23 cellular contexts compared by ENCODE assay signal in genomic region chr6:166671434-166672061, GRCh38. TPM values are rescaled to one million over a fixed set of nuclear protein-coding genes. Genes with fewer than 3 reads are reported as not detected.
DNase-seq lines count a peak whose midpoint lies in the region; FAIRE-seq and TF ChIP-seq lines count a peak whose summit lies in the region.
"Had no signal": no experiment of that assay in that cellular context is flagged by ENCODE, and none has a peak within 500 bp of the region (broad histone marks: within the 10 kb centered on the region; RNA-seq: fewer than 3 reads in every experiment).

No MANE protein-coding gene starts in this region.

- TF ChIP-seq POLR2A in H54 (IDR thresholded peaks at IDR 0.05; ENCODE audit: low read depth, low read length): no peak

- no peaks in the 10 kb centered on the region for H3K27me3 ChIP-seq in endodermal cell (ENCODE audit: control insufficient read depth, insufficient read depth, low read length, poor library complexity, severe bottlenecking)
- H3K27me3 ChIP-seq in neuronal stem cell (ENCODE audit: control insufficient read depth in 3 of 3, insufficient read depth in 3 of 3, low read depth in 1 of 3, low read length in 3 of 3): no peaks in the 10 kb centered on the region

- no TSS peak for BruUV-seq in OCI-LY7 (replicated peaks; lab: Mats Ljungman, UMichigan)

- DNase-seq in G401 (ENCODE audit: low spot score) (peak; percentile 16), OCI-LY7 (ENCODE audit: low spot score) (peak; percentile 7), endodermal cell (no peak), neuronal stem cell (ENCODE audit: low spot score) (no peak), ureter (ENCODE audit: low spot score) (no peak), osteocyte (ENCODE audit: extremely low spot score, unreplicated experiment) (no peak), H54 (ENCODE audit: insufficient read length, low spot score) (no peak), NCI-H510A treated with DMSO at 0.1 percent for 48 hours (lab: John Stamatoyannopoulos, UW) (no peak)
- DNase-seq: activated CD4-positive, alpha-beta T cell treated with anti-CD3 and anti-CD28 coated beads, Interleukin-2, amount 10 ng/mL, durations not matched to agents 24 days and 14 days; activated T-cell treated with anti-CD3 and anti-CD28 coated beads, Interleukin-2, amount 50 U/mL, for 48 hours; amygdala; dermis blood vessel endothelial cell; esophagus squamous epithelium; HCEC 1CT; KBM-7; NCI-H1694 treated with DMSO at 0.1 percent for 48 hours; NCI-H526 treated with DMSO at 0.1 percent for 48 hours; nucleus accumbens; SHP77; stimulated activated CD4-positive, alpha-beta T cell treated with anti-CD3 and anti-CD28 coated beads, Interleukin-12 subunit alpha, Interleukin-12 subunit beta, amount 100 ng/mL, for 4 hours; T1000 had no signal

- H3K9me3 Mint-ChIP-seq in endodermal cell (no peaks in the 10 kb centered on the region), osteocyte (ENCODE audit: unreplicated experiment) (no peaks in the 10 kb centered on the region)
- H3K9me3 Mint-ChIP-seq: activated CD4-positive, alpha-beta T cell treated with anti-CD3 and anti-CD28 coated beads, Interleukin-2, amount 10 ng/mL, durations not matched to agents 24 days and 14 days; mesothelial cell of epicardium had no signal

- no peak overlapping the region for H2BK5ac ChIP-seq in neuronal stem cell (ENCODE audit: low read length)

- no peak overlapping the region for H4K91ac ChIP-seq in neuronal stem cell (ENCODE audit: low read depth, low read length, poor library complexity)

- H3K4me2 ChIP-seq in OCI-LY7 (ENCODE audit: low read length): no peak overlapping the region
- no peak overlapping the region for H3K4me2 ChIP-seq in neuronal stem cell (ENCODE audit: insufficient read depth, low read length, poor library complexity, severe bottlenecking)

- no peak overlapping the region for H2AK5ac ChIP-seq in neuronal stem cell (ENCODE audit: low read depth, low read length)

- no peaks in the 10 kb centered on the region for H4K20me1 ChIP-seq in OCI-LY7 (ENCODE audit: insufficient read depth, low read length)

- H3K27me3 Mint-ChIP-seq in endodermal cell (ENCODE audit: insufficient read depth): no peaks in the 10 kb centered on the region
- H3K27me3 Mint-ChIP-seq in osteocyte (ENCODE audit: unreplicated experiment): peaks cover 13% of the 10 kb centered on the region

- H3K9me3 ChIP-seq in OCI-LY7 (ENCODE audit: low read length) (no peaks in the 10 kb centered on the region), endodermal cell (ENCODE audit: control insufficient read depth, low read length) (no peaks in the 10 kb centered on the region), neuronal stem cell (replicated peaks in 1 of 2; ENCODE audit: control insufficient read depth in 2 of 2, insufficient read depth in 1 of 2, low read depth in 1 of 2, low read length in 2 of 2) (peaks cover 2 to 4% of the 10 kb centered on the region in 2 donors)
- H3K9me3 ChIP-seq: esophagus squamous epithelium had no signal

- no peak overlapping the region for H3K14ac ChIP-seq in neuronal stem cell (ENCODE audit: low read length)

- intact Hi-C loops in OCI-LY7 (cut with micrococcal nuclease; ENCODE audit: unreplicated experiment): no loop called here

- no peak overlapping the region for H2BK120ac ChIP-seq in neuronal stem cell (ENCODE audit: low read depth, low read length)

- no peak overlapping the region for H3K9ac ChIP-seq in endodermal cell (ENCODE audit: extremely low read depth, low read length, poor library complexity, severe bottlenecking)
- H3K9ac ChIP-seq in neuronal stem cell (ENCODE audit: low read depth, low read length, poor library complexity): no peak overlapping the region

- 77 to 85% methylated on average over 9 to 12 of the region's 12 CpGs for WGBS in endodermal cell (ENCODE audit: insufficient coverage in 1 of 2, insufficient read length in 1 of 2), 2 experiments
- no CpG with 5 or more reads among the region's 12 CpGs for WGBS in neuronal stem cell (ENCODE audit: extremely low coverage in 2 of 2, insufficient read length in 2 of 2, insufficient replicate concordance in 1 of 2), 2 donors

- H3K36me3 Mint-ChIP-seq in endodermal cell (ENCODE audit: low read depth): no peaks in the 10 kb centered on the region
- H3K36me3 Mint-ChIP-seq in osteocyte (ENCODE audit: unreplicated experiment): no peaks in the 10 kb centered on the region
- H3K36me3 Mint-ChIP-seq: mesothelial cell of epicardium had no signal

- in situ Hi-C loops in G401 (cut with HindIII; ENCODE audit: low sequenced_read_pairs): no loop called here

- no peak overlapping the region for H2BK12ac ChIP-seq in neuronal stem cell (ENCODE audit: low read length)

- no peak overlapping the region for H2AFZ ChIP-seq in OCI-LY7 (ENCODE audit: low read length)
- no peak overlapping the region for H2AFZ ChIP-seq in neuronal stem cell (ENCODE audit: low read length)

- H3K79me1 ChIP-seq in neuronal stem cell (ENCODE audit: low read depth, low read length): no peaks in the 10 kb centered on the region

- H3K27ac Mint-ChIP-seq in endodermal cell (no peak overlapping the region), osteocyte (ENCODE audit: unreplicated experiment) (no peak overlapping the region)
- H3K27ac Mint-ChIP-seq: activated CD4-positive, alpha-beta T cell treated with anti-CD3 and anti-CD28 coated beads, Interleukin-2, amount 10 ng/mL, durations not matched to agents 24 days and 14 days; B cell; mesothelial cell of epicardium had no signal

- no peak overlapping the region for H3K27ac ChIP-seq in OCI-LY7 (ENCODE audit: low read depth, low read length, poor library complexity, severe bottlenecking)
- no peak overlapping the region for H3K27ac ChIP-seq in endodermal cell (ENCODE audit: low read depth, low read length)
- H3K27ac ChIP-seq in neuronal stem cell (replicated peaks; ENCODE audit: low read length): no peak overlapping the region
- H3K27ac ChIP-seq: esophagus squamous epithelium had no signal

- H3K4me3 Mint-ChIP-seq in endodermal cell: no peak overlapping the region
- no peak overlapping the region for H3K4me3 Mint-ChIP-seq in osteocyte (ENCODE audit: unreplicated experiment)
- H3K4me3 Mint-ChIP-seq: activated CD4-positive, alpha-beta T cell treated with anti-CD3 and anti-CD28 coated beads, Interleukin-2, amount 10 ng/mL, durations not matched to agents 24 days and 14 days; B cell; mesothelial cell of epicardium had no signal

- H3K79me2 ChIP-seq in OCI-LY7 (ENCODE audit: insufficient read depth, low read depth, low read length): no peaks in the 10 kb centered on the region

- H3K36me3 ChIP-seq in OCI-LY7 (ENCODE audit: insufficient read depth, low read length): no peaks in the 10 kb centered on the region
- no peaks in the 10 kb centered on the region for H3K36me3 ChIP-seq in endodermal cell (ENCODE audit: control insufficient read depth, insufficient read depth, low read length)
- no peaks in the 10 kb centered on the region for H3K36me3 ChIP-seq in neuronal stem cell (replicated peaks in 1 of 2; ENCODE audit: control insufficient read depth in 2 of 2, insufficient read depth in 2 of 2, low read length in 2 of 2)
- H3K36me3 ChIP-seq: esophagus squamous epithelium had no signal

- H3K9me2 ChIP-seq in OCI-LY7 (ENCODE audit: insufficient read depth, low read length): no peaks in the 10 kb centered on the region

- H3K4me1 ChIP-seq in OCI-LY7 (ENCODE audit: insufficient read depth, low read length, poor library complexity, severe bottlenecking) (no peaks in the 10 kb centered on the region), endodermal cell (ENCODE audit: control insufficient read depth, insufficient read depth, low read length) (no peaks in the 10 kb centered on the region), neuronal stem cell (ENCODE audit: control insufficient read depth in 2 of 2, insufficient read depth in 1 of 2, low read depth in 1 of 2, low read length in 2 of 2) (peaks cover 9 to 13% of the 10 kb centered on the region in 2 donors)

- H4K8ac ChIP-seq in neuronal stem cell (ENCODE audit: low read depth, low read length): no peak overlapping the region

- no peak overlapping the region for H3K4me3 ChIP-seq in OCI-LY7 (ENCODE audit: low read depth, low read length, poor library complexity, severe bottlenecking)
- no peak overlapping the region for H3K4me3 ChIP-seq in endodermal cell (ENCODE audit: low read length)
- H3K4me3 ChIP-seq in neuronal stem cell (ENCODE audit: low read length in 2 of 2): peak overlapping the region in 1 of 2 donors; percentile 8
- H3K4me3 ChIP-seq: esophagus squamous epithelium had no signal

- TF ChIP-seq CTCF in OCI-LY7 (conservative IDR thresholded peaks at IDR 0.05; ENCODE audit: low read length): no peak
- TF ChIP-seq CTCF in endodermal cell (conservative IDR thresholded peaks at IDR 0.05): peak; percentile 10
- no peak for TF ChIP-seq CTCF in osteocyte (IDR thresholded peaks at IDR 0.05)

- H3K23ac ChIP-seq in neuronal stem cell (ENCODE audit: low read depth, low read length, poor library complexity): peak overlapping the region; percentile 48

- H3K4me1 Mint-ChIP-seq in endodermal cell (peaks cover 2% of the 10 kb centered on the region), osteocyte (ENCODE audit: unreplicated experiment) (no peaks in the 10 kb centered on the region)

- no peak overlapping the region for H2BK15ac ChIP-seq in neuronal stem cell (ENCODE audit: low read length)

- no peak overlapping the region for H3K4ac ChIP-seq in neuronal stem cell (ENCODE audit: low read length)

- POLR2A ChIA-PET in OCI-LY7 (lab: Charles Lee): no interaction called here

- FAIRE-seq in H54 (lab: Jason Lieb, UNC): no peak

- CTCF ChIA-PET in OCI-LY7 (lab: Charles Lee; ENCODE audit: unreplicated experiment): no interaction called here

- no peak overlapping the region for H3K18ac ChIP-seq in neuronal stem cell (ENCODE audit: low read length)

RNA-seq across cellular contexts. Expression of gene RPS6KA2, which starts 44.5 kb away (rescaled TPM):
- 3.8 and 14.7 TPM in 2 replicates for total RNA-seq in G401 (2014; rRNA removed; shearing (Covaris generic))
- total RNA-seq in OCI-LY7 (2014; rRNA removed; shearing (Covaris generic)): 0.69 and 1.6 TPM in 2 replicates
- total RNA-seq in OCI-LY7 (2022) (1.5 and 1.9 TPM in 2 replicates), endodermal cell (10 to 100 TPM; 17.9 to 23.9 TPM), ureter (85.3 TPM), osteocyte (89.9 and 102 TPM in 2 replicates)
- polyA plus RNA-seq in endodermal cell (2013, experiment 1 of 2): 16.7 TPM
- polyA plus RNA-seq in endodermal cell (2013, experiment 2 of 2): 16.3 TPM
- polyA plus RNA-seq in neuronal stem cell (2013, experiment 1 of 2): 12.6 TPM
- 13.2 TPM for polyA plus RNA-seq in neuronal stem cell (2013, experiment 2 of 2)

Comparison
In these comparisons a context has a peak if more than half of its experiments do, and no peak if none do; other contexts are left out.
1. DNase-seq: peak in G401 (single experiment) and OCI-LY7 (single experiment); none in endodermal cell (single experiment), neuronal stem cell (single experiment), ureter (single experiment), osteocyte (single experiment), H54 (single experiment) and NCI-H510A treated with DMSO at 0.1 percent for 48 hours (single experiment).